8 cellular contexts compared by ENCODE assay signal in the genomic region with DNA sequence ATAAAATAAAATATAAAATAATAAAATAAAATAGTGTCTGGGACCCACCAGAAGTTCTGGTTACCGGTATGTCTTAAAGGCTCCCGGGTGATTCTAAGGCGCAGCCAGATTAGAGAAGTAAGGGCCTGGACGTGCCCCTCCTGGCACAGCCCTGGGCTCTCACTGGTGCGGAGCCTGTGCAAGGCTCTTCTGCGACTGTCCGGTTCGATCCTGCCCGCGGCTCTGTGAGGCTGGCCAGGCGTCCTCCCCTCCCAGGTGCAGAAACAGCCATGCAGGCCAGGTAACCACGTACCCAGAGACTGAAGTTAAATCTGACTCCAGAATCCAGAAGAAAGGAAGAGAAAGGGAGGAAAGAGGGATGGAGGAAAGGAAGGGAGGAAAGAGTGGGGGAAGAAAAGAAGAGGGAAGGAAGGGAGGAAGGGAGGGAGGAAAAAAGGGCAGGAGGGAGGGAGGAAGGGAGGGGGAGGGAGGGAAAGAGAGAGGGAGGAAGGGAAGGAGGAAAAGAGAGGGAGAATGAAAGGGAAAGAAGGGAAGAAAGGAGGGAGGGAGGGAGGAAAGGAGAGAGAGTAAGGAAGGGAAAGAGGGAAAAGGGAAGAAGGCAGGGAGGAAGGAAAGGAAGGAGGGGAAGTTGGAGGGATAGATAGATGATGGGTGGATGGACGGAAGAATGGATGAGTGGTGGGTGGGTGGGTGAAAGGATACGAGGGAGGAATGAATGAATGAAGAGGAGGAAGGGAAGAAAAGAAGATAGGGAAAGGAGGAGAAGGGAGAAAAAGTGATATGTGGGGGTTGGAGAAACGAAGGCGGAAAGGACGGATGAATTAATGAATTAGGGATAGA. TPM values are rescaled to one million over a fixed set of nuclear protein-coding genes. Genes with fewer than 3 reads are reported as not detected.
A peak's percentile ranks its signal among the peaks of the same experiment; 100 is the strongest.
DNase-seq lines count a peak whose midpoint lies in the region; ATAC-seq and TF ChIP-seq lines count a peak whose summit lies in the region.

No MANE protein-coding gene starts in this region.

- no peak for TF ChIP-seq EP300 in upper lobe of left lung (IDR thresholded peaks at IDR 0.05)

- H3K27me3 ChIP-seq in cardiac muscle cell (peaks cover 4% of the 10 kb centered on the region), lower lobe of right lung (ENCODE audit: low read depth) (peaks cover 10% of the 10 kb centered on the region), upper lobe of left lung (no peaks in the 10 kb centered on the region)

- peaks cover 10% of the 10 kb centered on the region for H3K27me3 Mint-ChIP-seq in activated T-helper 2 cell treated with anti-CD3 and anti-CD28 coated beads, Interferon-gamma antibody, Interleukin-2, Interleukin-4, amounts not matched to agents 10 μg/mL and 5 μg/mL and 100 μg/mL, durations not matched to agents 14 hours and 24 hours and 36 hours (ENCODE audit: low read depth)

- peaks cover 4% of the 10 kb centered on the region for H3K4me1 Mint-ChIP-seq in activated T-helper 2 cell treated with anti-CD3 and anti-CD28 coated beads, Interferon-gamma antibody, Interleukin-2, Interleukin-4, amounts not matched to agents 10 μg/mL and 5 μg/mL and 100 μg/mL, durations not matched to agents 14 hours and 24 hours and 36 hours (ENCODE audit: low read depth)

- H3K4me3 ChIP-seq in cardiac muscle cell, result peak overlapping the region; percentile 44
- peak overlapping the region; percentile 38 for H3K4me3 ChIP-seq in lower lobe of right lung
- H3K4me3 ChIP-seq in upper lobe of left lung, result peak overlapping the region in 3 of 4 donors; percentile 14 to 42 (median 38)

- no peaks in the 10 kb centered on the region for H3K36me3 ChIP-seq in cardiac muscle cell
- H3K36me3 ChIP-seq in lower lobe of right lung, result no peaks in the 10 kb centered on the region
- no peaks in the 10 kb centered on the region for H3K36me3 ChIP-seq in upper lobe of left lung

- no peak for TF ChIP-seq CTCF in cardiac muscle cell (IDR thresholded peaks at IDR 0.05; ENCODE audit: low read depth, low read length)
- no peak for TF ChIP-seq CTCF in lower lobe of right lung (IDR thresholded peaks at IDR 0.05)
- TF ChIP-seq CTCF in upper lobe of left lung (IDR thresholded peaks at IDR 0.05), result no peak

- H3K36me3 Mint-ChIP-seq in activated T-helper 2 cell treated with anti-CD3 and anti-CD28 coated beads, Interferon-gamma antibody, Interleukin-2, Interleukin-4, amounts not matched to agents 10 μg/mL and 5 μg/mL and 100 μg/mL, durations not matched to agents 14 hours and 24 hours and 36 hours (ENCODE audit: low read depth), result no peaks in the 10 kb centered on the region

- no peak overlapping the region for H3K27ac Mint-ChIP-seq in activated T-helper 2 cell treated with anti-CD3 and anti-CD28 coated beads, Interferon-gamma antibody, Interleukin-2, Interleukin-4, amounts not matched to agents 10 μg/mL and 5 μg/mL and 100 μg/mL, durations not matched to agents 14 hours and 24 hours and 36 hours

- DNase-seq in cardiac muscle cell (ENCODE audit: low read depth in 1 of 2, low spot score in 1 of 2) (no peak), left cardiac atrium (no peak), lower lobe of right lung (no peak), upper lobe of left lung (peak in 1 of 2 donors; percentile 35), caudate nucleus (lab: John Stamatoyannopoulos, UW) (no peak), GM19240 (ENCODE audit: insufficient read length, low spot score) (no peak)
- DNase-seq in activated T-helper 2 cell treated with anti-CD3 and anti-CD28 coated beads, Interferon-gamma antibody, Interleukin-2, Interleukin-4, amounts not matched to agents 10 μg/mL and 5 μg/mL and 100 μg/mL, durations not matched to agents 14 hours and 24 hours and 36 hours (ENCODE audit: low spot score), result no peak

- no peak for TF ChIP-seq POLR2A in upper lobe of left lung (IDR thresholded peaks at IDR 0.05)

- WGBS in upper lobe of left lung, 2 donors, result 67 to 73% methylated on average over 17 of the region's 17 CpGs

- no peak for ATAC-seq in left cardiac atrium
- no peak for ATAC-seq in lower lobe of right lung
- no peak for ATAC-seq in upper lobe of left lung (ENCODE audit: low FRiP score in 2 of 2)
- no peak for ATAC-seq in HG03025 (IDR thresholded peaks at IDR 0.05; ENCODE audit: low FRiP score, unreplicated experiment)

- no peaks in the 10 kb centered on the region for H3K9me3 ChIP-seq in cardiac muscle cell (ENCODE audit: low read depth)
- no peaks in the 10 kb centered on the region for H3K9me3 ChIP-seq in lower lobe of right lung
- H3K9me3 ChIP-seq in upper lobe of left lung, result no peaks in the 10 kb centered on the region

- H3K4me3 Mint-ChIP-seq in activated T-helper 2 cell treated with anti-CD3 and anti-CD28 coated beads, Interferon-gamma antibody, Interleukin-2, Interleukin-4, amounts not matched to agents 10 μg/mL and 5 μg/mL and 100 μg/mL, durations not matched to agents 14 hours and 24 hours and 36 hours (ENCODE audit: low read depth), result peak overlapping the region; percentile 69

- H3K27ac ChIP-seq in cardiac muscle cell (no peak overlapping the region), lower lobe of right lung (no peak overlapping the region), upper lobe of left lung (peak overlapping the region in 1 of 4 donors; percentile 27), caudate nucleus (ENCODE audit: low read depth, low read length) (no peak overlapping the region)

- H3K4me1 ChIP-seq in cardiac muscle cell (ENCODE audit: low read depth) (no peaks in the 10 kb centered on the region), lower lobe of right lung (peaks cover 4% of the 10 kb centered on the region), upper lobe of left lung (peaks cover 5 to 8% (median 7%) of the 10 kb centered on the region in 4 donors)

- intact Hi-C loops in left cardiac atrium (cut with DNase I), result loop anchor here in 1 of 2 donors (5.0 kb wide), 1 partner anchor 1267 kb away; no protein-coding TSS in a partner anchor
- intact Hi-C loops in activated T-helper 2 cell treated with anti-CD3 and anti-CD28 coated beads, Interferon-gamma antibody, Interleukin-2, Interleukin-4, amounts not matched to agents 10 μg/mL and 5 μg/mL and 100 μg/mL, durations not matched to agents 14 hours and 24 hours and 36 hours (cut with micrococcal nuclease), result loop anchor here (1.0 to 5.0 kb wide), 2 partner anchors 348 to 1272 kb away; no protein-coding TSS in a partner anchor
- intact Hi-C loops in lower lobe of right lung (cut with DNase I), result no loop called here

- no peaks in the 10 kb centered on the region for H3K9me3 Mint-ChIP-seq in activated T-helper 2 cell treated with anti-CD3 and anti-CD28 coated beads, Interferon-gamma antibody, Interleukin-2, Interleukin-4, amounts not matched to agents 10 μg/mL and 5 μg/mL and 100 μg/mL, durations not matched to agents 14 hours and 24 hours and 36 hours

RNA-seq across cellular contexts. Expression of gene C16orf82, which starts 42.3 kb away (rescaled TPM):
- not detected in 2 replicates for total RNA-seq in cardiac muscle cell
- not detected in 2 replicates for polyA plus RNA-seq in cardiac muscle cell
- total RNA-seq in left cardiac atrium, result not detected
- total RNA-seq in activated T-helper 2 cell treated with anti-CD3 and anti-CD28 coated beads, Interferon-gamma antibody, Interleukin-2, Interleukin-4, amounts not matched to agents 10 μg/mL and 5 μg/mL and 100 μg/mL, durations not matched to agents 14 hours and 24 hours and 36 hours, result not detected in 2 replicates
- total RNA-seq in lower lobe of right lung, result not detected
- total RNA-seq in upper lobe of left lung, result not detected
